In the genomic region with DNA sequence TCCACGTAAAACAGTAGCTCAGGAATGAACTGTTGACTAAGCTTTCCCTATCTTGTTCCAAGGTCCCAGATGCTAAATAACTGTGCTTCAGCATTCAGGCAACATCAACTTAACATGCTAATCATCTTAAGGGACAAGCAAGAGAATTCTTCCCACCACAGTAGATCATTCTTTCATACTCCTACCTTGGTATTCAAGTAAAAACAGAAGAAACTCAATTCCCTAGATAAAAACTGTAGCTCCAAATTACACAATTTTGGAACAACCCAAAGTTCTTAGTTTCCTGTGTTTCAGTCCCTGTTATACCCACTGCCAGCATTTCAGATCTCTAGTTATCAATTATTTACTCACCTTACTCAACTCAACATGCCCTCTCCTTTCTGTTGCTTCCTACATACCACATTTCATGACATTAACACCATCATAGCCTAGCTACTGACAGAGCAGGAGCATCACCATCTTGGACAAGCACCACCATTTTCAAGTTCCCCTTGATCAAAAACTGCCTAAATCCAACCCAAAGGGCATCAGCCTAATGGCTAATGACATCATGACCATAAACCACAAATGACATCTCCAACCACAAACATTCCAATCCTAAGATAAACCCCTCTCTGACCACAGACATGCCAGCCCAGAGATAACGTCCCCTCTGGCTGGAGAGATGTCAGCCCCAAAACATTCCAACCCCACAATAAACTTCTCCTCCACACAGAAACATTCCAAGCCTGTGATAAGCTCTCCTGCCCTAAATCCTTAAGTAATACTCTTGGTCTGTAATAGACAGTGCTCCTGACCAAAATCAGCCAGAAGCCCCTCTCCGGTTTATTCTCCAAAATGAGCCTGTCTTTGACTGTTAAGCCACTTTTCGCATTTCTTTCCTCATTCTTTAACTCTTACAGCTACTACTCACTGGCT, we compare ENCODE assay signal across 1 cellular context.
TF ChIP-seq lines count a peak whose summit lies in the region.

No MANE protein-coding gene starts in this region.

TF ChIP-seq in K562, 482 proteins besides CTCF, POLR2A, EP300 and RAD21 (continued from another document and continues in another):
- TF ChIP-seq ZHX1 (conservative IDR thresholded peaks at IDR 0.05; ENCODE audit: low read length) (no peak), ZNF408 (CRISPR knock-in tag; IDR thresholded peaks at IDR 0.05; ENCODE audit: low read depth) (no peak), ZBTB49 (CRISPR knock-in tag; IDR thresholded peaks at IDR 0.05; ENCODE audit: borderline replicate concordance) (peak; percentile 77; the same call in 1 of the 2 replicates), ZNF174 (CRISPR knock-in tag; IDR thresholded peaks at IDR 0.05) (no peak), RBBP5 (IDR thresholded peaks at IDR 0.05; ENCODE audit: borderline replicate concordance, insufficient read depth, low read length, poor library complexity, severe bottlenecking) (no peak), MCM2 (IDR thresholded peaks at IDR 0.05; ENCODE audit: low read depth) (no peak), MYBL2 (IDR thresholded peaks at IDR 0.05; ENCODE audit: low read depth) (no peak), MYBL2 (CRISPR knock-in tag; IDR thresholded peaks at IDR 0.05; ENCODE audit: borderline replicate concordance) (no peak), ZC3H4 (CRISPR knock-in tag; IDR thresholded peaks at IDR 0.05; ENCODE audit: borderline replicate concordance) (no peak), RCOR1 (IDR thresholded peaks at IDR 0.05; ENCODE audit: borderline replicate concordance in 1 of 2, low read depth in 2 of 2, low read length in 2 of 2) (peak; percentile 91 to 99), ZNF695 (CRISPR knock-in tag; IDR thresholded peaks at IDR 0.05) (no peak), CREB3 (tag; conservative IDR thresholded peaks at IDR 0.05; ENCODE audit: low read depth) (no peak), TEAD1 (CRISPR knock-in tag; IDR thresholded peaks at IDR 0.05) (peak; percentile 100), ZNF76 (CRISPR knock-in tag; IDR thresholded peaks at IDR 0.05; ENCODE audit: borderline replicate concordance) (no peak), ZNF184 (CRISPR knock-in tag; IDR thresholded peaks at IDR 0.05) (no peak), ZNF24 (IDR thresholded peaks at IDR 0.05) (no peak), MTF1 (CRISPR knock-in tag; IDR thresholded peaks at IDR 0.05; ENCODE audit: borderline replicate concordance) (no peak), MYC (IDR thresholded peaks at IDR 0.05; ENCODE audit: low read depth, low read length) (no peak), MYC (CRISPR knock-in tag; IDR thresholded peaks at IDR 0.05; ENCODE audit: borderline replicate concordance, low read depth) (no peak), NR0B1 (IDR thresholded peaks at IDR 0.05; ENCODE audit: partially characterized antibody) (no peak), SMARCC2 (IDR thresholded peaks at IDR 0.05; ENCODE audit: low read depth) (peak; percentile 97; the same call in 1 of the 2 replicates), ESRRA (IDR thresholded peaks at IDR 0.05; ENCODE audit: borderline replicate concordance, low read depth) (peak; percentile 100; the same call in 1 of the 2 replicates), FOXA3 (CRISPR knock-in tag; conservative IDR thresholded peaks at IDR 0.05 in 1 of 2, IDR thresholded peaks at IDR 0.05 in 1 of 2) (no peak), POLR2AphosphoS5 (IDR thresholded peaks at IDR 0.05; ENCODE audit: control insufficient read depth, insufficient read depth, low read depth, low read length) (peak; percentile 85), ZNF224 (CRISPR knock-in tag; IDR thresholded peaks at IDR 0.05) (no peak), HCFC1 (IDR thresholded peaks at IDR 0.05; ENCODE audit: low read depth, low read length) (no peak), ZNF77 (CRISPR knock-in tag; IDR thresholded peaks at IDR 0.05) (no peak), PKNOX1 (IDR thresholded peaks at IDR 0.05) (peak; percentile 91), SMAD4 (CRISPR knock-in tag; conservative IDR thresholded peaks at IDR 0.05) (peak; percentile 93), ZNF511 (CRISPR knock-in tag; IDR thresholded peaks at IDR 0.05) (no peak), SMAD1 (IDR thresholded peaks at IDR 0.05; ENCODE audit: low read depth, low read length, partially characterized antibody) (peak; percentile 41), NRF1 (conservative IDR thresholded peaks at IDR 0.05 in 1 of 2, IDR thresholded peaks at IDR 0.05 in 1 of 2) (no peak), CHD1 (IDR thresholded peaks at IDR 0.05; ENCODE audit: low read length) (no peak)
- TF ChIP-seq, protein P1, sequence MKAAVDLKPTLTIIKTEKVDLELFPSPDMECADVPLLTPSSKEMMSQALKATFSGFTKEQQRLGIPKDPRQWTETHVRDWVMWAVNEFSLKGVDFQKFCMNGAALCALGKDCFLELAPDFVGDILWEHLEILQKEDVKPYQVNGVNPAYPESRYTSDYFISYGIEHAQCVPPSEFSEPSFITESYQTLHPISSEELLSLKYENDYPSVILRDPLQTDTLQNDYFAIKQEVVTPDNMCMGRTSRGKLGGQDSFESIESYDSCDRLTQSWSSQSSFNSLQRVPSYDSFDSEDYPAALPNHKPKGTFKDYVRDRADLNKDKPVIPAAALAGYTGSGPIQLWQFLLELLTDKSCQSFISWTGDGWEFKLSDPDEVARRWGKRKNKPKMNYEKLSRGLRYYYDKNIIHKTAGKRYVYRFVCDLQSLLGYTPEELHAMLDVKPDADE (conservative IDR thresholded peaks at IDR 0.05; ENCODE audit: control insufficient read depth, low read depth, low read length) = no peak
- TF ChIP-seq, protein P2, sequence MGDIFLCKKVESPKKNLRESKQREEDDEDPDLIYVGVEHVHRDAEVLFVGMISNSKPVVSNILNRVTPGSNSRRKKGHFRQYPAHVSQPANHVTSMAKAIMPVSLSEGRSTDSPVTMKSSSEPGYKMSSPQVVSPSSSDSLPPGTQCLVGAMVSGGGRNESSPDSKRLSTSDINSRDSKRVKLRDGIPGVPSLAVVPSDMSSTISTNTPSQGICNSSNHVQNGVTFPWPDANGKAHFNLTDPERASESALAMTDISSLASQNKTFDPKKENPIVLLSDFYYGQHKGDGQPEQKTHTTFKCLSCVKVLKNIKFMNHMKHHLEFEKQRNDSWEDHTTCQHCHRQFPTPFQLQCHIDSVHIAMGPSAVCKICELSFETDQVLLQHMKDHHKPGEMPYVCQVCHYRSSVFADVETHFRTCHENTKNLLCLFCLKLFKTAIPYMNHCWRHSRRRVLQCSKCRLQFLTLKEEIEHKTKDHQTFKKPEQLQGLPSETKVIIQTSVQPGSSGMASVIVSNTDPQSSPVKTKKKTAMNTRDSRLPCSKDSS (IDR thresholded peaks at IDR 0.05; ENCODE audit: low read depth, partially characterized antibody) = no peak
- TF ChIP-seq, protein P3, sequence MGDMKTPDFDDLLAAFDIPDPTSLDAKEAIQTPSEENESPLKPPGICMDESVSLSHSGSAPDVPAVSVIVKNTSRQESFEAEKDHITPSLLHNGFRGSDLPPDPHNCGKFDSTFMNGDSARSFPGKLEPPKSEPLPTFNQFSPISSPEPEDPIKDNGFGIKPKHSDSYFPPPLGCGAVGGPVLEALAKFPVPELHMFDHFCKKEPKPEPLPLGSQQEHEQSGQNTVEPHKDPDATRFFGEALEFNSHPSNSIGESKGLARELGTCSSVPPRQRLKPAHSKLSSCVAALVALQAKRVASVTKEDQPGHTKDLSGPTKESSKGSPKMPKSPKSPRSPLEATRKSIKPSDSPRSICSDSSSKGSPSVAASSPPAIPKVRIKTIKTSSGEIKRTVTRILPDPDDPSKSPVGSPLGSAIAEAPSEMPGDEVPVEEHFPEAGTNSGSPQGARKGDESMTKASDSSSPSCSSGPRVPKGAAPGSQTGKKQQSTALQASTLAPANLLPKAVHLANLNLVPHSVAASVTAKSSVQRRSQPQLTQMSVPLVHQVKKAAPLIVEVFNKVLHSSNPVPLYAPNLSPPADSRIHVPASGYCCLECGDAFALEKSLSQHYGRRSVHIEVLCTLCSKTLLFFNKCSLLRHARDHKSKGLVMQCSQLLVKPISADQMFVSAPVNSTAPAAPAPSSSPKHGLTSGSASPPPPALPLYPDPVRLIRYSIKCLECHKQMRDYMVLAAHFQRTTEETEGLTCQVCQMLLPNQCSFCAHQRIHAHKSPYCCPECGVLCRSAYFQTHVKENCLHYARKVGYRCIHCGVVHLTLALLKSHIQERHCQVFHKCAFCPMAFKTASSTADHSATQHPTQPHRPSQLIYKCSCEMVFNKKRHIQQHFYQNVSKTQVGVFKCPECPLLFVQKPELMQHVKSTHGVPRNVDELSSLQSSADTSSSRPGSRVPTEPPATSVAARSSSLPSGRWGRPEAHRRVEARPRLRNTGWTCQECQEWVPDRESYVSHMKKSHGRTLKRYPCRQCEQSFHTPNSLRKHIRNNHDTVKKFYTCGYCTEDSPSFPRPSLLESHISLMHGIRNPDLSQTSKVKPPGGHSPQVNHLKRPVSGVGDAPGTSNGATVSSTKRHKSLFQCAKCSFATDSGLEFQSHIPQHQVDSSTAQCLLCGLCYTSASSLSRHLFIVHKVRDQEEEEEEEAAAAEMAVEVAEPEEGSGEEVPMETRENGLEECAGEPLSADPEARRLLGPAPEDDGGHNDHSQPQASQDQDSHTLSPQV (IDR thresholded peaks at IDR 0.05) = no peak
- TF ChIP-seq, protein P4, sequence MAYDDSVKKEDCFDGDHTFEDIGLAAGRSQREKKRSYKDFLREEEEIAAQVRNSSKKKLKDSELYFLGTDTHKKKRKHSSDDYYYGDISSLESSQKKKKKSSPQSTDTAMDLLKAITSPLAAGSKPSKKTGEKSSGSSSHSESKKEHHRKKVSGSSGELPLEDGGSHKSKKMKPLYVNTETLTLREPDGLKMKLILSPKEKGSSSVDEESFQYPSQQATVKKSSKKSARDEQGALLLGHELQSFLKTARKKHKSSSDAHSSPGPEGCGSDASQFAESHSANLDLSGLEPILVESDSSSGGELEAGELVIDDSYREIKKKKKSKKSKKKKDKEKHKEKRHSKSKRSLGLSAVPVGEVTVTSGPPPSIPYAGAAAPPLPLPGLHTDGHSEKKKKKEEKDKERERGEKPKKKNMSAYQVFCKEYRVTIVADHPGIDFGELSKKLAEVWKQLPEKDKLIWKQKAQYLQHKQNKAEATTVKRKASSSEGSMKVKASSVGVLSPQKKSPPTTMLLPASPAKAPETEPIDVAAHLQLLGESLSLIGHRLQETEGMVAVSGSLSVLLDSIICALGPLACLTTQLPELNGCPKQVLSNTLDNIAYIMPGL (CRISPR knock-in tag; IDR thresholded peaks at IDR 0.05) = no peak
